14 cellular contexts compared by ENCODE assay signal in the genomic region with DNA sequence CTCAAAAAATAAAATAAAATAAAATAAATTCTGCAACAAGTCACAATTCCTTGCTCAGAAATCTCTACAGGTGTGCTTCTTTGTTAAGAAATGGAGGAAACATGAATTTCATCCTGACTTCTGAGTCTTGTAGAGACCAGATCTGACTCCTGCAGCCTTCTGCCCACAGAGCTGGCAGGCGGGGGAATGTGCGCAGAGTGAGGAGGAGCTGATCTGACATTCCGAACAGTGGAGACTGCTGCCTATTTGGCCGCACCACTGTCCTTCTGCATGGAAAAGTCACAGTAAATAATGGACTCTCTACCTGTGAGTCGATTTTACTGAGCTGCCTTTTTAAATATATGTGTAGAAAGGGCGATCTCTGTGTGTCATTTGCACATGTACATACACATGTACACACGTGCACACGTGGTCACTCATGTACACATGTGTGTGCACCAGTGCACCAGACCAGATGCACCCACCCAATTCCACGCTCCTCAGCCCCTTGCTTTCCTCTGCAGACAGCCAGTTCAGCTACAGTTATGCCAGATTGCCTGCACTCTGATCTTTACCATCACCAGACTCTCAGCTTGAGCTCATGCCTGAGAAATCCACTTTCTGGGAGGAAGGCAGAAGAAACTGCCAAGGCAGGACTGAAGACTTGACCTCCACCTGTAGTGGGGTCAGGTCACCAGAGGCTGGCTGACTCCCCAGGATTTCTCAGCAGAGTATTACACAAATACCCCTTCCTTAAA. TPM values are rescaled to one million over a fixed set of nuclear protein-coding genes. Genes with fewer than 3 reads are reported as not detected.
A peak's percentile ranks its signal among the peaks of the same experiment; 100 is the strongest.
DNase-seq lines count a peak whose midpoint lies in the region; ATAC-seq, FAIRE-seq and TF ChIP-seq lines count a peak whose summit lies in the region.
"Had no signal": no experiment of that assay in that cellular context is flagged by ENCODE, and none has a peak within 500 bp of the region (broad histone marks: within the 10 kb centered on the region; RNA-seq: fewer than 3 reads in every experiment).

No MANE protein-coding gene starts in this region.

- H3K14ac ChIP-seq in mesenchymal stem cell (ENCODE audit: low read length in 2 of 2) = no peak overlapping the region

- H4K91ac ChIP-seq in mesenchymal stem cell (ENCODE audit: low read length) = no peak overlapping the region

- H2BK12ac ChIP-seq in mesenchymal stem cell (ENCODE audit: low read length in 2 of 2) = no peak overlapping the region

- no peak overlapping the region for H4K8ac ChIP-seq in mesenchymal stem cell (ENCODE audit: low read length)

- H3K9me3 ChIP-seq in HepG2 (ENCODE audit: low read length) (no peaks in the 10 kb centered on the region), right lobe of liver (no peaks in the 10 kb centered on the region), mesenchymal stem cell (ENCODE audit: control insufficient read depth, low read length) (no peaks in the 10 kb centered on the region), vagina (no peaks in the 10 kb centered on the region)
- H3K9me3 ChIP-seq: body of pancreas, thoracic aorta had no signal

- DNase-seq in HepG2 (ENCODE audit: low spot score) (no peak), right lobe of liver (no peak), mesenchymal stem cell (peak; percentile 3), vagina (ENCODE audit: extremely low spot score in 2 of 2) (no peak), dorsolateral prefrontal cortex (no peak), anterior cingulate cortex (lab: John Stamatoyannopoulos, UW) (no peak)
- no peak for DNase-seq in activated T-cell treated with anti-CD3 and anti-CD28 coated beads, Interleukin-2, amount 50 U/mL, for 72 hours
- no peak for DNase-seq in effector CD8-positive, alpha-beta T cell (lab: John Stamatoyannopoulos, UW)
- DNase-seq: body of pancreas, foreskin melanocyte, SHP77 treated with DMSO at 0.1 percent for 48 hours had no signal

- FAIRE-seq in HepG2 (lab: Jason Lieb, UNC) = no peak
- FAIRE-seq: GM12891, TTC549 had no signal

- peaks cover 0 to 3% of the 10 kb centered on the region in 2 donors for H3K9me3 Mint-ChIP-seq in activated T-cell treated with anti-CD3 and anti-CD28 coated beads, Interleukin-2, amount 50 U/mL, for 72 hours

- H3K36me3 Mint-ChIP-seq in activated T-cell treated with anti-CD3 and anti-CD28 coated beads, Interleukin-2, amount 50 U/mL, for 72 hours (ENCODE audit: insufficient read depth in 2 of 2) = peaks cover 45 to 83% of the 10 kb centered on the region in 2 donors

- H3K79me1 ChIP-seq in mesenchymal stem cell (replicated peaks; ENCODE audit: low read length, poor library complexity, severe bottlenecking) = no peaks in the 10 kb centered on the region

- H3K27ac ChIP-seq in HepG2 (ENCODE audit: extremely low read length, insufficient read depth, low read length) (no peak overlapping the region), right lobe of liver (no peak overlapping the region), mesenchymal stem cell (ENCODE audit: low read length, poor library complexity, severe bottlenecking) (no peak overlapping the region), vagina (peak overlapping the region; percentile 10), dorsolateral prefrontal cortex (no peak overlapping the region)
- H3K27ac ChIP-seq: body of pancreas, thoracic aorta had no signal

- TF ChIP-seq POLR2A in HepG2 (IDR thresholded peaks at IDR 0.05; ENCODE audit: insufficient read depth in 1 of 2, low read depth in 2 of 2, low read length in 2 of 2) (no peak), right lobe of liver (IDR thresholded peaks at IDR 0.05) (no peak), vagina (IDR thresholded peaks at IDR 0.05) (no peak)

- H3K23ac ChIP-seq in mesenchymal stem cell (ENCODE audit: low read length in 2 of 2) = no peak overlapping the region

- H3K4me2 ChIP-seq in HepG2 (ENCODE audit: low read depth, low read length) (no peak overlapping the region), mesenchymal stem cell (ENCODE audit: low read length, poor library complexity, severe bottlenecking) (no peak overlapping the region)

- peak overlapping the region; percentile 73 to 76 for H3K4me3 Mint-ChIP-seq in activated T-cell treated with anti-CD3 and anti-CD28 coated beads, Interleukin-2, amount 50 U/mL, for 72 hours

- H3K27me3 Mint-ChIP-seq in activated T-cell treated with anti-CD3 and anti-CD28 coated beads, Interleukin-2, amount 50 U/mL, for 72 hours (ENCODE audit: low read depth) = no peaks in the 10 kb centered on the region

- no peaks in the 10 kb centered on the region for H4K20me1 ChIP-seq in HepG2 (ENCODE audit: insufficient read depth, low read length)

- no peaks in the 10 kb centered on the region for H3K36me3 ChIP-seq in HepG2 (replicated peaks in 1 of 2; ENCODE audit: control insufficient read depth in 1 of 2, insufficient read depth in 2 of 2, low read length in 2 of 2)
- H3K36me3 ChIP-seq in right lobe of liver = no peaks in the 10 kb centered on the region
- no peaks in the 10 kb centered on the region for H3K36me3 ChIP-seq in mesenchymal stem cell (ENCODE audit: control insufficient read depth in 1 of 2, insufficient read depth in 2 of 2, low read depth in 1 of 2, low read length in 2 of 2)
- no peaks in the 10 kb centered on the region for H3K36me3 ChIP-seq in vagina
- H3K36me3 ChIP-seq: thoracic aorta had no signal

- H3K27ac Mint-ChIP-seq in activated T-cell treated with anti-CD3 and anti-CD28 coated beads, Interleukin-2, amount 50 U/mL, for 72 hours = peak overlapping the region; percentile 99

- 38% methylated on average over 9 of the region's 9 CpGs for WGBS in HepG2 (ENCODE audit: low lambda C conversion rate)
- WGBS in right lobe of liver (ENCODE audit: insufficient coverage, low coverage, low lambda C conversion rate, missing lambda C conversion rate) = 65% methylated on average over 7 of the region's 9 CpGs
- 94% methylated on average over 9 of the region's 9 CpGs for WGBS in mesenchymal stem cell

- CTCF ChIA-PET in HepG2 (lab: Yijun Ruan, JAX; ENCODE audit: low intra/inter-chr PET ratio, low total read pairs) = no interaction called here

- no peaks in the 10 kb centered on the region for H3K79me2 ChIP-seq in HepG2 (ENCODE audit: insufficient read depth, low read length)

- intact Hi-C loops in HepG2 (cut with micrococcal nuclease; ENCODE audit: unreplicated experiment) (no loop called here), right lobe of liver (cut with DNase I) (no loop called here), vagina (cut with DNase I) (no loop called here), dorsolateral prefrontal cortex (cut with DNase I) (no loop called here)

- no peak overlapping the region for H2BK15ac ChIP-seq in mesenchymal stem cell (ENCODE audit: low read depth, poor library complexity, severe bottlenecking)

- in situ Hi-C loops in HepG2 (cut with HindIII; ENCODE audit: extremely low pct_ligation_motif_present, low pct_unique_long_range_greater_than_20kb) = no loop called here

- H3K4me3 ChIP-seq in HepG2 (replicated peaks in 1 of 3; ENCODE audit: insufficient read depth in 1 of 3, low read depth in 2 of 3, low read length in 3 of 3) (no peak overlapping the region), right lobe of liver (no peak overlapping the region), mesenchymal stem cell (ENCODE audit: insufficient read depth in 1 of 2, low read depth in 1 of 2, low read length in 2 of 2) (peak overlapping the region in 1 of 2 experiments; percentile 15), vagina (no peak overlapping the region), dorsolateral prefrontal cortex (no peak overlapping the region)
- H3K4me3 ChIP-seq: body of pancreas, thoracic aorta had no signal

- H3K4ac ChIP-seq in mesenchymal stem cell (ENCODE audit: low read depth in 1 of 2, low read length in 2 of 2) = no peak overlapping the region

- H2AK5ac ChIP-seq in mesenchymal stem cell (ENCODE audit: low read length, severe bottlenecking) = no peak overlapping the region

- H2BK120ac ChIP-seq in mesenchymal stem cell (ENCODE audit: low read depth, low read length) = no peak overlapping the region

- TF ChIP-seq CTCF in HepG2 (CRISPR knock-in tag; IDR thresholded peaks at IDR 0.05) (no peak), right lobe of liver (IDR thresholded peaks at IDR 0.05) (no peak), vagina (IDR thresholded peaks at IDR 0.05) (no peak), dorsolateral prefrontal cortex (IDR thresholded peaks at IDR 0.05 in 54 of 56, conservative IDR thresholded peaks at IDR 0.05 in 2 of 56; ENCODE audit: low read depth in 1 of 56, partially characterized antibody in 56 of 56) (no peak)

- no peak for ATAC-seq in HepG2
- ATAC-seq in right lobe of liver = no peak
- ATAC-seq in activated T-cell treated with anti-CD3 and anti-CD28 coated beads, Interleukin-2, amount 50 U/mL, for 72 hours (replicated peaks in 1 of 2) = no peak
- ATAC-seq: body of pancreas had no signal

- no peak overlapping the region for H3K9ac ChIP-seq in HepG2 (ENCODE audit: insufficient read depth, low read depth, low read length)
- no peak overlapping the region for H3K9ac ChIP-seq in mesenchymal stem cell (ENCODE audit: low read length)

- POLR2A ChIA-PET in HepG2 (lab: Yijun Ruan, JAX) = no interaction called here

- no peak overlapping the region for H3K18ac ChIP-seq in mesenchymal stem cell (ENCODE audit: low read depth in 1 of 2, low read length in 2 of 2)

- H3K27me3 ChIP-seq in HepG2 (ENCODE audit: control insufficient read depth in 1 of 2, insufficient read depth in 2 of 2, low read length in 2 of 2) = peaks cover 2 to 24% of the 10 kb centered on the region in 2 experiments; a peak in 2 of 5 replicates
- no peaks in the 10 kb centered on the region for H3K27me3 ChIP-seq in right lobe of liver
- peaks cover 9 to 39% of the 10 kb centered on the region in 2 experiments for H3K27me3 ChIP-seq in mesenchymal stem cell (ENCODE audit: control insufficient read depth in 1 of 2, insufficient read depth in 1 of 2, low read length in 2 of 2)
- no peaks in the 10 kb centered on the region for H3K27me3 ChIP-seq in vagina
- peaks cover 0 to 23% (median 0%) of the 10 kb centered on the region in 45 donors for H3K27me3 ChIP-seq in dorsolateral prefrontal cortex
- H3K27me3 ChIP-seq: body of pancreas had no signal

- no TSS peak for BruUV-seq in HepG2 (replicated peaks; lab: Mats Ljungman, UMichigan)

- H2BK5ac ChIP-seq in mesenchymal stem cell (ENCODE audit: low read depth, low read length, poor library complexity, severe bottlenecking) = no peak overlapping the region

- H3K4me1 Mint-ChIP-seq in activated T-cell treated with anti-CD3 and anti-CD28 coated beads, Interleukin-2, amount 50 U/mL, for 72 hours (ENCODE audit: low read depth) = peaks cover 100% of the 10 kb centered on the region

- no peak for TF ChIP-seq EP300 in HepG2 (IDR thresholded peaks at IDR 0.05; ENCODE audit: low read depth in 2 of 2, low read length in 2 of 2)
- no peak for TF ChIP-seq EP300 in HepG2 (CRISPR knock-in tag; IDR thresholded peaks at IDR 0.05; ENCODE audit: borderline replicate concordance)

- H2AFZ ChIP-seq in HepG2 (ENCODE audit: low read length) (no peak overlapping the region), mesenchymal stem cell (ENCODE audit: low read depth, low read length) (no peak overlapping the region)

- H3K4me1 ChIP-seq in HepG2 (ENCODE audit: insufficient read depth, low read length) (no peaks in the 10 kb centered on the region), right lobe of liver (no peaks in the 10 kb centered on the region), mesenchymal stem cell (ENCODE audit: control insufficient read depth, insufficient read depth, low read depth, low read length) (peaks cover 3% of the 10 kb centered on the region), vagina (no peaks in the 10 kb centered on the region)
- H3K4me1 ChIP-seq: body of pancreas had no signal

- no peak for TF ChIP-seq RAD21 in HepG2 (CRISPR knock-in tag; IDR thresholded peaks at IDR 0.05)

RNA-seq across cellular contexts. Expression of a gene that starts 54.9 kb away (rescaled TPM):
- total RNA-seq in HepG2 (2016; rRNA removed; fragmentation: Illumina TruSeq; extraction: Trizol) = not detected in 2 replicates
- not detected in 2 replicates for total RNA-seq in HepG2 (2016; cell fraction: cytosol; rRNA removed; fragmentation: Illumina TruSeq; extraction: Trizol; ENCODE audit: low read depth)
- not detected in 2 replicates for total RNA-seq in HepG2 (2016; cell fraction: insoluble cytoplasmic fraction; rRNA removed; fragmentation: Illumina TruSeq; extraction: Trizol)
- not detected in 2 replicates for total RNA-seq in HepG2 (2016; cell fraction: membrane; rRNA removed; fragmentation: Illumina TruSeq; extraction: Trizol)
- total RNA-seq in HepG2 (2016; cell fraction: nucleus; rRNA removed; fragmentation: Illumina TruSeq; extraction: Trizol) = not detected in 2 replicates
- polyA plus RNA-seq in HepG2 (2011; rRNA removed) = not detected in 2 replicates
- polyA plus RNA-seq in HepG2 (2011; cell fraction: cytosol; rRNA removed) = 0.01 TPM in 1 of 2 replicates, not detected in the other
- polyA plus RNA-seq in HepG2 (2011; cell fraction: nucleus; rRNA removed) = not detected in 2 replicates
- not detected in 2 replicates for polyA plus RNA-seq in HepG2 (2012)
- not detected in 2 replicates for polyA plus RNA-seq in HepG2 (2016; cell fraction: cytosol; fragmentation: Illumina TruSeq; extraction: Trizol; ENCODE audit: low read depth)
- not detected in 2 replicates for polyA plus RNA-seq in HepG2 (2016; cell fraction: insoluble cytoplasmic fraction; fragmentation: Illumina TruSeq; extraction: Trizol; ENCODE audit: low read depth)
- polyA plus RNA-seq in HepG2 (2016; cell fraction: membrane; fragmentation: Illumina TruSeq; extraction: Trizol; ENCODE audit: low read depth) = not detected in 2 replicates
- not detected in 2 replicates for polyA plus RNA-seq in HepG2 (2016; cell fraction: nucleus; fragmentation: Illumina TruSeq; extraction: Trizol; ENCODE audit: insufficient read depth, low read depth)
- 0.06 and 0.23 TPM in 2 replicates for polyA minus RNA-seq in HepG2 (2011; rRNA and poly(A)+ RNA removed; ENCODE audit: low replicate concordance)
- not detected in 2 replicates for polyA minus RNA-seq in HepG2 (2011; cell fraction: cytosol; rRNA and poly(A)+ RNA removed)
- not detected in 2 replicates for polyA minus RNA-seq in HepG2 (2011; cell fraction: nucleus; rRNA and poly(A)+ RNA removed)
- 1 to 10 TPM; 3.1 to 9.6 (median 5.2) TPM for total RNA-seq in right lobe of liver
- total RNA-seq in activated T-cell treated with anti-CD3 and anti-CD28 coated beads, Interleukin-2, amount 50 U/mL, for 72 hours = 100 to 1,000 TPM; 427 to 504 TPM
- 0.01 TPM for polyA plus RNA-seq in mesenchymal stem cell (2013, experiment 1 of 2)
- polyA plus RNA-seq in mesenchymal stem cell (2013, experiment 2 of 2) = not detected
- total RNA-seq in vagina = 44.9 TPM
- total RNA-seq in dorsolateral prefrontal cortex = 10 to 100 TPM in 18 of 120 experiments, 1 to 10 TPM in 102; 1.7 to 15.4 (median 6.4) TPM
